In the genomic region with DNA sequence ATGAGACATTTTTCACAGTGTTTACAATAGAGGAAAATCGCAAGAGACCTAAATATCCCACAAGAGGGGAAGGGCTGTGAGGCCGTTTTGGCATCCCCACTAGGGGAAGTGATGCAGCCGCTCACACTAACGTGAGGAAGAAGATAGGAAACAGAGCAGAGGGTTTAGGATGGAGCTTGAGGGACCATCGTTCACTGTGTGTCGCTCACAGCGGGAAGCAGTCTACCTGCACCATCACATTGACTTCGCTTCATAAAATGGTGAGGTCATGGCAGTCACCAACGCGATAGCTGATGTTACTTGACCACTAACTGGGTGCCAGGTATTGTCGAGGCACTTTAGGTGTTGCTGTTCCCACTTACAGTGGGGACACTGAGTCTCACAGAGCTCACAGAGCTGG, we compare ENCODE assay signal across 21 cellular contexts. TPM values are rescaled to one million over a fixed set of nuclear protein-coding genes. Genes with fewer than 3 reads are reported as not detected.
"Had no signal": no experiment of that assay in that cellular context is flagged by ENCODE, and none has a peak within 500 bp of the region (broad histone marks: within the 10 kb centered on the region; RNA-seq: fewer than 3 reads in every experiment).

No MANE protein-coding gene starts in this region.

- ATAC-seq: effector memory CD8-positive, alpha-beta T cell; foreskin keratinocyte; left lobe of liver; mucosa of descending colon; naive thymus-derived CD8-positive, alpha-beta T cell; stimulated activated naive CD8-positive, alpha-beta T cell treated with anti-CD3 and anti-CD28 coated beads, Interleukin-15, Interleukin-2, amounts not matched to agents 100 U/mL and 50 U/mL, for 24 hours had no signal

- H3K27me3 ChIP-seq: ovary, right atrium auricular region, tibial artery, uterus had no signal

- H3K9me3 ChIP-seq: esophagus squamous epithelium, mucosa of descending colon, ovary, right atrium auricular region, suprapubic skin, tibial artery, upper lobe of left lung, uterus had no signal

- DNase-seq: effector memory CD8-positive, alpha-beta T cell; esophagus squamous epithelium; foreskin keratinocyte; head of caudate nucleus; hippocampal formation; kidney glomerular epithelial cell; mucosa of descending colon; naive thymus-derived CD8-positive, alpha-beta T cell; ovary; small intestine; stimulated activated CD4-positive, alpha-beta T cell treated with anti-CD3 and anti-CD28 coated beads, Interleukin-2, amount 100 ng/mL, for 48 hours; stimulated activated naive CD8-positive, alpha-beta T cell treated with anti-CD3 and anti-CD28 coated beads, Interleukin-15, Interleukin-2, amounts not matched to agents 100 U/mL and 50 U/mL, for 24 hours; tibial artery; upper lobe of left lung; uterus had no signal

- H3K36me3 ChIP-seq: esophagus squamous epithelium, ovary, right atrium auricular region, suprapubic skin, tibial artery, upper lobe of left lung, uterus had no signal

- FAIRE-seq: colon, islet of Langerhans, small intestine had no signal

- H3K27ac ChIP-seq: foreskin keratinocyte, ovary, right atrium auricular region, uterus had no signal

- H3K4me3 ChIP-seq: esophagus squamous epithelium, mucosa of descending colon, ovary, right atrium auricular region, suprapubic skin, tibial artery, upper lobe of left lung, uterus had no signal

- H3K4me1 ChIP-seq: foreskin keratinocyte had no signal

RNA-seq across cellular contexts. Expression of gene PRRX2, which starts 35.6 kb away (rescaled TPM):
- total RNA-seq: foreskin keratinocyte; left lobe of liver; naive thymus-derived CD8-positive, alpha-beta T cell had no signal
- polyA plus RNA-seq: naive thymus-derived CD8-positive, alpha-beta T cell; neural cell had no signal

RNA-seq across cellular contexts. Expression of gene PTGES, which starts 51.8 kb away (rescaled TPM):
- total RNA-seq: left lobe of liver; naive thymus-derived CD8-positive, alpha-beta T cell had no signal
